8 cellular contexts compared by ENCODE assay signal in the genomic region with DNA sequence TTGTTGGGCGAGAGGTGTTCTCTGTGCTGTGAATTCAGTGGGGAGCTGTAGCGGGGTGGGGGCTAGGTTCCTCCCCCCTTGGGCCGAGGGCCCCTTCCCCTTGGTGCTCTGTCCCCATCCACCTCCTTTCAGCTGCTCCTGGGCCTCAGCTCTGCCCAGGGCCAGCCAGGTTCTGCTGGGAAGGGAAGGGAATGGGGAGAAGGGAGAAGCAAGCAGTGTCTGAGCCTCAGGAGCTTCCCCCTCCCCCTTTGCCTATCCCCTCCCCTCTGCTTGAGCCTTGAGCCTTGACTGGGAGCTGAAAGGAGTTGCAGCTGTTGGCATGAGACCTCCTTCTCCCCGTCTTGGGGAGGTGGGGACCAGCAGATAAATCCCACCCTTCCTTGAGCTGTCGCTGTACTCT. TPM values are rescaled to one million over a fixed set of nuclear protein-coding genes. Genes with fewer than 3 reads are reported as not detected.
A peak's percentile ranks its signal among the peaks of the same experiment; 100 is the strongest.
DNase-seq lines count a peak whose midpoint lies in the region; ATAC-seq and TF ChIP-seq lines count a peak whose summit lies in the region.

No MANE protein-coding gene starts in this region.

- peak overlapping the region; percentile 74 for H3K4me3 ChIP-seq in effector memory CD4-positive, alpha-beta T cell (ENCODE audit: insufficient read depth, low read depth, low read length, poor library complexity, severe bottlenecking)

- H3K9me3 ChIP-seq in effector memory CD4-positive, alpha-beta T cell (ENCODE audit: control insufficient read depth, low read length): no peaks in the 10 kb centered on the region

- H3K27ac Mint-ChIP-seq in nephron progenitor cell: peak overlapping the region; percentile 82

- peaks cover 16% of the 10 kb centered on the region for H3K4me1 ChIP-seq in effector memory CD4-positive, alpha-beta T cell (ENCODE audit: control insufficient read depth, insufficient read depth, low read length, poor library complexity, severe bottlenecking)

- peaks cover 32% of the 10 kb centered on the region for H3K36me3 ChIP-seq in effector memory CD4-positive, alpha-beta T cell (ENCODE audit: control insufficient read depth, insufficient read depth, low read length)

- H3K27me3 Mint-ChIP-seq in nephron progenitor cell (ENCODE audit: low read depth, poor library complexity): peaks cover 6% of the 10 kb centered on the region

- H3K36me3 Mint-ChIP-seq in nephron progenitor cell (ENCODE audit: low read depth): peaks cover 43% of the 10 kb centered on the region

- H3K4me1 Mint-ChIP-seq in nephron progenitor cell: peaks cover 33% of the 10 kb centered on the region

- H3K27ac ChIP-seq in effector memory CD4-positive, alpha-beta T cell (ENCODE audit: insufficient read depth, low read length, poor library complexity, severe bottlenecking): peak overlapping the region; percentile 65

- H3K27me3 ChIP-seq in effector memory CD4-positive, alpha-beta T cell (replicated peaks; ENCODE audit: control insufficient read depth, insufficient read depth, low read length, poor library complexity, severe bottlenecking): no peaks in the 10 kb centered on the region

- peak overlapping the region; percentile 96 for H3K4me3 Mint-ChIP-seq in nephron progenitor cell

- ATAC-seq in GM21723 (IDR thresholded peaks at IDR 0.05; ENCODE audit: unreplicated experiment) (no peak), HG02678 (IDR thresholded peaks at IDR 0.05; ENCODE audit: unreplicated experiment) (no peak)

- peak; percentile 32 for DNase-seq in Daoy (ENCODE audit: low read depth)
- peak; percentile 89 for DNase-seq in NCI-H82 (lab: John Stamatoyannopoulos, UW)
- DNase-seq in effector memory CD4-positive, alpha-beta T cell: no peak
- DNase-seq in nephron progenitor cell: peak; percentile 16
- no peak for DNase-seq in CD1c-positive myeloid dendritic cell (ENCODE audit: extremely low spot score)
- DNase-seq in NCI-H146 treated with DMSO at 0.1 percent for 48 hours (lab: John Stamatoyannopoulos, UW; ENCODE audit: unreplicated experiment): no peak

- TF ChIP-seq CTCF in nephron progenitor cell (IDR thresholded peaks at IDR 0.05): no peak

- H3K9me3 Mint-ChIP-seq in nephron progenitor cell: no peaks in the 10 kb centered on the region

RNA-seq across cellular contexts. Expression of a gene that starts 0.6 kb away (rescaled TPM):
- total RNA-seq in Daoy (2014; rRNA removed; shearing (Covaris generic)): 188 and 208 TPM in 2 replicates

RNA-seq across cellular contexts. Expression of a gene that starts 6.8 kb away (rescaled TPM):
- total RNA-seq in Daoy (2014; rRNA removed; shearing (Covaris generic)): 80.9 and 93.8 TPM in 2 replicates

RNA-seq across cellular contexts. Expression of a gene that starts 7.1 kb away (rescaled TPM):
- 149 and 167 TPM in 2 replicates for total RNA-seq in Daoy (2014; rRNA removed; shearing (Covaris generic))

RNA-seq across cellular contexts. Expression of a gene that starts 32.8 kb away (rescaled TPM):
- 24.2 and 28.4 TPM in 2 replicates for total RNA-seq in Daoy (2014; rRNA removed; shearing (Covaris generic))

RNA-seq across cellular contexts. Expression of a gene that starts 36.5 kb away (rescaled TPM):
- 63.0 and 73.4 TPM in 2 replicates for total RNA-seq in Daoy (2014; rRNA removed; shearing (Covaris generic))

Comparison
In these comparisons a context has a peak if more than half of its experiments do, and no peak if none do; other contexts are left out.
1. DNase-seq: peak in Daoy (single experiment), NCI-H82 (single experiment) and nephron progenitor cell (single experiment); none in effector memory CD4-positive, alpha-beta T cell (0 of 3), CD1c-positive myeloid dendritic cell (single experiment) and NCI-H146 treated with DMSO at 0.1 percent for 48 hours (single experiment).